In genomic region chr9:15271403-15271802, GRCh38 we compare ENCODE assay signal across 19 cellular contexts.
A peak's percentile ranks its signal among the peaks of the same experiment; 100 is the strongest.
DNase-seq lines count a peak whose midpoint lies in the region; ATAC-seq lines count a peak whose summit lies in the region.
"Had no signal": no experiment of that assay in that cellular context is flagged by ENCODE, and none has a peak within 500 bp of the region (broad histone marks: within the 10 kb centered on the region; RNA-seq: fewer than 3 reads in every experiment).

No MANE protein-coding gene starts in this region.

- no peaks in the 10 kb centered on the region for H3K27me3 Mint-ChIP-seq in activated naive CD4-positive, alpha-beta T cell treated with anti-CD3 and anti-CD28 coated beads, Interleukin-2, amount 50 U/mL, for 24 hours
- H3K27me3 Mint-ChIP-seq in activated naive CD4-positive, alpha-beta T cell treated with anti-CD3 and anti-CD28 coated beads, Interleukin-2, amount 10 ng/mL, durations not matched to agents 7 days and 5 days = no peaks in the 10 kb centered on the region
- H3K27me3 Mint-ChIP-seq in stimulated activated memory B cell treated with anti-CD40 and anti-IgM and Interleukin-4, amounts not matched to agents 10 μg/mL and 1 μg/mL and 100 μg/mL, for 72 hours = no peaks in the 10 kb centered on the region
- H3K27me3 Mint-ChIP-seq: CD4-positive, alpha-beta memory T cell had no signal

- peaks cover 53% of the 10 kb centered on the region for H3K4me1 Mint-ChIP-seq in activated naive CD4-positive, alpha-beta T cell treated with anti-CD3 and anti-CD28 coated beads, Interleukin-2, amount 50 U/mL, for 24 hours
- H3K4me1 Mint-ChIP-seq in activated naive CD4-positive, alpha-beta T cell treated with anti-CD3 and anti-CD28 coated beads, Interleukin-2, amount 10 ng/mL, durations not matched to agents 7 days and 5 days = no peaks in the 10 kb centered on the region
- H3K4me1 Mint-ChIP-seq in stimulated activated memory B cell treated with anti-CD40 and anti-IgM and Interleukin-4, amounts not matched to agents 10 μg/mL and 1 μg/mL and 100 μg/mL, for 72 hours = peaks cover 9% of the 10 kb centered on the region

- H3K9me3 Mint-ChIP-seq in activated naive CD4-positive, alpha-beta T cell treated with anti-CD3 and anti-CD28 coated beads, Interleukin-2, amount 50 U/mL, for 24 hours = no peaks in the 10 kb centered on the region
- H3K9me3 Mint-ChIP-seq in activated naive CD4-positive, alpha-beta T cell treated with anti-CD3 and anti-CD28 coated beads, Interleukin-2, amount 10 ng/mL, durations not matched to agents 7 days and 5 days = no peaks in the 10 kb centered on the region
- H3K9me3 Mint-ChIP-seq in stimulated activated memory B cell treated with anti-CD40 and anti-IgM and Interleukin-4, amounts not matched to agents 10 μg/mL and 1 μg/mL and 100 μg/mL, for 72 hours = no peaks in the 10 kb centered on the region

- H3K4me3 Mint-ChIP-seq in activated naive CD4-positive, alpha-beta T cell treated with anti-CD3 and anti-CD28 coated beads, Interleukin-2, amount 50 U/mL, for 24 hours = no peak overlapping the region
- H3K4me3 Mint-ChIP-seq in activated naive CD4-positive, alpha-beta T cell treated with anti-CD3 and anti-CD28 coated beads, Interleukin-2, amount 10 ng/mL, durations not matched to agents 7 days and 5 days = no peak overlapping the region
- no peak overlapping the region for H3K4me3 Mint-ChIP-seq in stimulated activated memory B cell treated with anti-CD40 and anti-IgM and Interleukin-4, amounts not matched to agents 10 μg/mL and 1 μg/mL and 100 μg/mL, for 72 hours
- H3K4me3 Mint-ChIP-seq: CD4-positive, alpha-beta memory T cell; WTC11 had no signal

- H3K27ac Mint-ChIP-seq in activated naive CD4-positive, alpha-beta T cell treated with anti-CD3 and anti-CD28 coated beads, Interleukin-2, amount 50 U/mL, for 24 hours = peak overlapping the region; percentile 44
- H3K27ac Mint-ChIP-seq in activated naive CD4-positive, alpha-beta T cell treated with anti-CD3 and anti-CD28 coated beads, Interleukin-2, amount 10 ng/mL, durations not matched to agents 7 days and 5 days = no peak overlapping the region
- no peak overlapping the region for H3K27ac Mint-ChIP-seq in stimulated activated memory B cell treated with anti-CD40 and anti-IgM and Interleukin-4, amounts not matched to agents 10 μg/mL and 1 μg/mL and 100 μg/mL, for 72 hours
- H3K27ac Mint-ChIP-seq: WTC11 had no signal

- H3K36me3 Mint-ChIP-seq in activated naive CD4-positive, alpha-beta T cell treated with anti-CD3 and anti-CD28 coated beads, Interleukin-2, amount 50 U/mL, for 24 hours = peaks cover 18% of the 10 kb centered on the region
- no peaks in the 10 kb centered on the region for H3K36me3 Mint-ChIP-seq in activated naive CD4-positive, alpha-beta T cell treated with anti-CD3 and anti-CD28 coated beads, Interleukin-2, amount 10 ng/mL, durations not matched to agents 7 days and 5 days
- H3K36me3 Mint-ChIP-seq in stimulated activated memory B cell treated with anti-CD40 and anti-IgM and Interleukin-4, amounts not matched to agents 10 μg/mL and 1 μg/mL and 100 μg/mL, for 72 hours = no peaks in the 10 kb centered on the region

- ATAC-seq in GM19351 (IDR thresholded peaks at IDR 0.05; ENCODE audit: unreplicated experiment) (peak; percentile 80), HG03469 (IDR thresholded peaks at IDR 0.05; ENCODE audit: unreplicated experiment) (no peak)
- ATAC-seq in stimulated activated memory B cell treated with anti-CD40 and anti-IgM and Interleukin-4, amounts not matched to agents 10 μg/mL and 1 μg/mL and 100 μg/mL, for 72 hours = peak; percentile 28
- ATAC-seq: gastroesophageal sphincter, psoas muscle, WTC11 had no signal

- CTCF ChIA-PET in activated naive CD4-positive, alpha-beta T cell treated with anti-CD3 and anti-CD28 coated beads, Interleukin-2, amount 10 ng/mL, durations not matched to agents 7 days and 5 days (lab: Charles Lee) = no interaction called here

- no peak for DNase-seq in activated naive CD4-positive, alpha-beta T cell treated with anti-CD3 and anti-CD28 coated beads, Interleukin-2, amount 10 ng/mL, durations not matched to agents 7 days and 5 days
- DNase-seq in activated gamma-delta T cell (lab: John Stamatoyannopoulos, UW) = peak; percentile 7
- no peak for DNase-seq in HK-2 (ENCODE audit: unreplicated experiment)
- DNase-seq: effector CD8-positive, alpha-beta T cell; GF-D8; GM23248; kidney; lower lobe of right lung; MM.1S; NCI-H1930; NK-92 treated with Interleukin-12 subunit alpha and Interleukin-12 subunit beta, amount 100 ng/mL, for 24 hours; psoas muscle had no signal
